Comparison of ENCODE assay signal across 10 cellular contexts in genomic region chr11:44680982-44681597, GRCh38. TPM values are rescaled to one million over a fixed set of nuclear protein-coding genes. Genes with fewer than 3 reads are reported as not detected.
DNase-seq lines count a peak whose midpoint lies in the region; ATAC-seq and TF ChIP-seq lines count a peak whose summit lies in the region.
"Had no signal": no experiment of that assay in that cellular context is flagged by ENCODE, and none has a peak within 500 bp of the region (broad histone marks: within the 10 kb centered on the region; RNA-seq: fewer than 3 reads in every experiment).

No MANE protein-coding gene starts in this region.

- H3K23ac ChIP-seq in trophoblast cell (ENCODE audit: low read length), result no peak overlapping the region

- H4K8ac ChIP-seq in trophoblast cell (ENCODE audit: low read depth, low read length), result no peak overlapping the region

- peaks cover 4% of the 10 kb centered on the region for H3K9me3 Mint-ChIP-seq in Calu3 (ENCODE audit: low read depth, unreplicated experiment)
- no peaks in the 10 kb centered on the region for H3K9me3 Mint-ChIP-seq in natural killer cell treated with Interleukin-12 subunit alpha and Interleukin-12 subunit beta and Interleukin-15 and Interleukin-18, amount 100 ng/mL, for 72 hours

- H2BK12ac ChIP-seq in trophoblast cell (ENCODE audit: low read length), result no peak overlapping the region

- H4K91ac ChIP-seq in trophoblast cell (ENCODE audit: low read depth, low read length), result no peak overlapping the region

- no peak overlapping the region for H3K9ac ChIP-seq in trophoblast cell (ENCODE audit: low read length)

- H3K4me2 ChIP-seq in trophoblast cell (ENCODE audit: low read length), result no peak overlapping the region

- H3K9me3 ChIP-seq in WERI-Rb-1 (ENCODE audit: severe bottlenecking), result no peaks in the 10 kb centered on the region
- no peaks in the 10 kb centered on the region for H3K9me3 ChIP-seq in prostate gland
- H3K9me3 ChIP-seq in trophoblast cell (ENCODE audit: insufficient read depth, low read depth, low read length), result no peaks in the 10 kb centered on the region

- CTCF ChIA-PET in Calu3 (lab: Charles Lee), result interaction anchor here (0.7 kb wide), 1 partner anchor 25 kb away, joined by 3 read pairs; no protein-coding TSS in a partner anchor

- no peak overlapping the region for H3K4ac ChIP-seq in trophoblast cell (ENCODE audit: low read depth, low read length)

- no peak overlapping the region for H4K12ac ChIP-seq in trophoblast cell (ENCODE audit: low read depth, low read length)

- H3K36me3 ChIP-seq in WERI-Rb-1 (no peaks in the 10 kb centered on the region), prostate gland (no peaks in the 10 kb centered on the region), trophoblast cell (ENCODE audit: control insufficient read depth in 1 of 2, insufficient read depth in 2 of 2, low read length in 2 of 2) (no peaks in the 10 kb centered on the region)

- no peak for TF ChIP-seq POLR2A in prostate gland (IDR thresholded peaks at IDR 0.05)

- H2BK5ac ChIP-seq in trophoblast cell (ENCODE audit: low read depth, low read length, poor library complexity), result no peak overlapping the region

- no peak overlapping the region for H2AK5ac ChIP-seq in trophoblast cell (ENCODE audit: low read length)

- H3K36me3 Mint-ChIP-seq in Calu3 (ENCODE audit: insufficient read depth, unreplicated experiment), result no peaks in the 10 kb centered on the region
- H3K36me3 Mint-ChIP-seq in natural killer cell treated with Interleukin-12 subunit alpha and Interleukin-12 subunit beta and Interleukin-15 and Interleukin-18, amount 100 ng/mL, for 72 hours, result no peaks in the 10 kb centered on the region

- no peak overlapping the region for H3K18ac ChIP-seq in trophoblast cell (ENCODE audit: low read length)

- H3K79me2 ChIP-seq in trophoblast cell (ENCODE audit: control insufficient read depth, insufficient read depth, low read length, poor library complexity), result no peaks in the 10 kb centered on the region

- H3K4me1 ChIP-seq in prostate gland (replicated peaks) (no peaks in the 10 kb centered on the region), trophoblast cell (ENCODE audit: control insufficient read depth in 1 of 2, insufficient read depth in 2 of 2, low read length in 2 of 2) (peaks cover 6% of the 10 kb centered on the region in 2 experiments)

- WGBS in prostate gland, result 74% methylated on average over 9 of the region's 9 CpGs
- WGBS in trophoblast cell (ENCODE audit: extremely low coverage, insufficient coverage, insufficient read length), result no CpG with 5 or more reads among the region's 9 CpGs

- H3K14ac ChIP-seq in trophoblast cell (ENCODE audit: low read length), result no peak overlapping the region

- H2BK120ac ChIP-seq in trophoblast cell (ENCODE audit: insufficient read depth, low read length, poor library complexity), result no peak overlapping the region

- H3K27me3 ChIP-seq in WERI-Rb-1 (ENCODE audit: insufficient read depth, low read depth, severe bottlenecking) (no peaks in the 10 kb centered on the region), prostate gland (replicated peaks; ENCODE audit: insufficient read depth) (no peaks in the 10 kb centered on the region), trophoblast cell (ENCODE audit: insufficient read depth, low read length) (no peaks in the 10 kb centered on the region)

- ATAC-seq in natural killer cell treated with Interleukin-12 subunit alpha and Interleukin-12 subunit beta and Interleukin-15 and Interleukin-18, amount 100 ng/mL, for 72 hours, result peak; percentile 71 to 73

- BruUV-seq in Calu3 (replicated peaks; lab: Mats Ljungman, UMichigan), result no TSS peak

- no peak overlapping the region for H3K4me3 Mint-ChIP-seq in Calu3 (ENCODE audit: low read depth, unreplicated experiment)
- no peak overlapping the region for H3K4me3 Mint-ChIP-seq in natural killer cell treated with Interleukin-12 subunit alpha and Interleukin-12 subunit beta and Interleukin-15 and Interleukin-18, amount 100 ng/mL, for 72 hours

- H3K27ac Mint-ChIP-seq in Calu3 (ENCODE audit: unreplicated experiment), result no peak overlapping the region
- H3K27ac Mint-ChIP-seq in natural killer cell treated with Interleukin-12 subunit alpha and Interleukin-12 subunit beta and Interleukin-15 and Interleukin-18, amount 100 ng/mL, for 72 hours, result peak overlapping the region in 1 of 2 donors; percentile 22

- H3K4me3 ChIP-seq in WERI-Rb-1 (ENCODE audit: low read depth, low read length), result no peak overlapping the region
- H3K4me3 ChIP-seq in prostate gland, result no peak overlapping the region
- H3K4me3 ChIP-seq in trophoblast cell (ENCODE audit: low read depth, low read length), result no peak overlapping the region

- intact Hi-C loops in Calu3 (cut with micrococcal nuclease; ENCODE audit: unreplicated experiment), result no loop called here
- intact Hi-C loops in prostate gland (cut with DNase I), result no loop called here

- DNase-seq in Calu3 (peak; percentile 39), T-helper 2 cell (peak in 4 of 5 experiments; percentile 8 to 90 (median 38)), WERI-Rb-1 (no peak), iPS-NIHi11 (ENCODE audit: low spot score) (no peak), prostate gland (ENCODE audit: low spot score) (no peak), trophoblast cell (no peak)
- peak; percentile 47 for DNase-seq in activated naive CD4-positive, alpha-beta T cell treated with Interleukin-2 at 50 U/mL for 16 hours
- no peak for DNase-seq in natural killer cell treated with Interleukin-12 subunit alpha and Interleukin-12 subunit beta and Interleukin-15 and Interleukin-18, amount 100 ng/mL, for 72 hours (ENCODE audit: low spot score)

- H3K79me1 ChIP-seq in trophoblast cell (ENCODE audit: low read length), result no peaks in the 10 kb centered on the region

- H3K4me1 Mint-ChIP-seq in Calu3 (ENCODE audit: low read depth, unreplicated experiment), result peaks cover 19% of the 10 kb centered on the region
- H3K4me1 Mint-ChIP-seq in natural killer cell treated with Interleukin-12 subunit alpha and Interleukin-12 subunit beta and Interleukin-15 and Interleukin-18, amount 100 ng/mL, for 72 hours (ENCODE audit: low read depth in 2 of 2), result peaks cover 13 to 26% of the 10 kb centered on the region in 2 donors

- H3K27ac ChIP-seq in WERI-Rb-1, result no peak overlapping the region
- H3K27ac ChIP-seq in prostate gland, result no peak overlapping the region
- H3K27ac ChIP-seq in trophoblast cell (ENCODE audit: low read depth, low read length), result no peak overlapping the region
- H3K27ac ChIP-seq: C4-2B had no signal

- TF ChIP-seq CTCF in Calu3 (IDR thresholded peaks at IDR 0.05; ENCODE audit: unreplicated experiment) (no peak), WERI-Rb-1 (IDR thresholded peaks at IDR 0.05; ENCODE audit: low read depth, low read length) (no peak), prostate gland (IDR thresholded peaks at IDR 0.05) (no peak)

- no peak overlapping the region for H2AFZ ChIP-seq in trophoblast cell (ENCODE audit: insufficient read depth, low read length, poor library complexity)

- H3K27me3 Mint-ChIP-seq in Calu3 (ENCODE audit: unreplicated experiment), result peaks cover 16% of the 10 kb centered on the region
- peaks cover 0 to 3% of the 10 kb centered on the region in 2 donors for H3K27me3 Mint-ChIP-seq in natural killer cell treated with Interleukin-12 subunit alpha and Interleukin-12 subunit beta and Interleukin-15 and Interleukin-18, amount 100 ng/mL, for 72 hours

RNA-seq across cellular contexts. Expression of gene TSPAN18, which starts 45.7 kb away (rescaled TPM):
- total RNA-seq in Calu3 (2022) (0.51 TPM in 1 of 2 replicates, not detected in the other), prostate gland (1 to 10 TPM; 4.1 to 6.6 TPM)
- under 1 TPM; 0.26 to 0.64 TPM for total RNA-seq in natural killer cell treated with Interleukin-12 subunit alpha and Interleukin-12 subunit beta and Interleukin-15 and Interleukin-18, amount 100 ng/mL, for 72 hours
- polyA plus RNA-seq in trophoblast cell (2013), result 12.0 and 12.8 TPM in 2 replicates
- total RNA-seq: OCI-LY7 had no signal

Comparison
In these comparisons a context has a peak if more than half of its experiments do, and no peak if none do; other contexts are left out.
1. DNase-seq: peak in Calu3 (single experiment), T-helper 2 cell (4 of 5) and activated naive CD4-positive, alpha-beta T cell treated with Interleukin-2 at 50 U/mL for 16 hours (single experiment); none in natural killer cell treated with Interleukin-12 subunit alpha and Interleukin-12 subunit beta and Interleukin-15 and Interleukin-18, amount 100 ng/mL, for 72 hours (single experiment), WERI-Rb-1 (single experiment), iPS-NIHi11 (single experiment), prostate gland (single experiment) and trophoblast cell (0 of 2).